Comparison of ENCODE assay signal across 10 cellular contexts in the genomic region with DNA sequence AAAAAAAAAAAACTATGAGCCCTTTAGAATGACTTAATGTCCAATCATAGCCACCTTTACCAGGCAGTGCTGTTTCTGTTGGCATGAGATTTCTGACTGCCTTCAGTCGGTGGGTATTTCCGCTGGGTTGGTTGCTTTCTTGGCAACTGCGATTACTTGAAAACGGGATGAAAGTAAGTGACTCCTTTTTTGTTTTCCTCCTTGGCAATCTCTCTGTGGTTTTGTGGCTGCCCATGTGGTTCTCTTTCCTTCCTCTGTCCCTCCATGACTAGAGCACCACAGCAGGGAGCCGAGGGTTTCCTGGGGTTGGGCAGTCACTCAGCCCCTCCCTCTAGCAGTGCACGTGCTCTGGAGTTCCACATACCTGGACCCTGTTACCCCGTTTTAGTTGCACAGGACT.
A peak's percentile ranks its signal among the peaks of the same experiment; 100 is the strongest.
DNase-seq lines count a peak whose midpoint lies in the region; ATAC-seq, FAIRE-seq and TF ChIP-seq lines count a peak whose summit lies in the region.
"Had no signal": no experiment of that assay in that cellular context is flagged by ENCODE, and none has a peak within 500 bp of the region (broad histone marks: within the 10 kb centered on the region; RNA-seq: fewer than 3 reads in every experiment).

No MANE protein-coding gene starts in this region.

- H3K27ac ChIP-seq in keratinocyte (ENCODE audit: control insufficient read depth, insufficient read depth, low read length) (peak overlapping the region; percentile 1), heart left ventricle (no peak overlapping the region)

- WGBS in heart left ventricle, 4 donors = 60 to 78% (median 68%) methylated on average over 7 of the region's 7 CpGs

- no peak overlapping the region for H2AFZ ChIP-seq in keratinocyte (ENCODE audit: control insufficient read depth, low read length)

- peaks cover 7% of the 10 kb centered on the region for H3K9me1 ChIP-seq in keratinocyte (ENCODE audit: control insufficient read depth, extremely low read depth, insufficient read depth, low read length)

- H3K79me2 ChIP-seq in keratinocyte (ENCODE audit: control insufficient read depth, insufficient read depth, low read length) = no peaks in the 10 kb centered on the region

- intact Hi-C loops in heart left ventricle (cut with DNase I) = no loop called here

- no peaks in the 10 kb centered on the region for H3K9me3 Mint-ChIP-seq in activated T-cell treated with anti-CD3 and anti-CD28 coated beads, Interleukin-2, amount 50 U/mL, for 24 hours

- no peak for TF ChIP-seq CTCF in keratinocyte (optimal IDR thresholded peaks at IDR 0.05 in 1 of 3, IDR thresholded peaks at IDR 0.05 in 1 of 3, conservative IDR thresholded peaks at IDR 0.05 in 1 of 3; ENCODE audit: extremely low read depth in 1 of 3, insufficient read depth in 2 of 3, low read length in 3 of 3)
- no peak for TF ChIP-seq CTCF in heart left ventricle (IDR thresholded peaks at IDR 0.05)

- H3K4me3 Mint-ChIP-seq in activated T-cell treated with anti-CD3 and anti-CD28 coated beads, Interleukin-2, amount 50 U/mL, for 24 hours = no peak overlapping the region

- H3K9me3 ChIP-seq in keratinocyte (ENCODE audit: control insufficient read depth, low read depth, low read length) = no peaks in the 10 kb centered on the region
- no peaks in the 10 kb centered on the region for H3K9me3 ChIP-seq in heart left ventricle

- TF ChIP-seq POLR2A in heart left ventricle (IDR thresholded peaks at IDR 0.05) = no peak

- ATAC-seq in HG03571 (IDR thresholded peaks at IDR 0.05; ENCODE audit: unreplicated experiment) (no peak), heart left ventricle (no peak)

- H3K4me1 Mint-ChIP-seq in activated T-cell treated with anti-CD3 and anti-CD28 coated beads, Interleukin-2, amount 50 U/mL, for 24 hours (ENCODE audit: low read depth) = peaks cover 21% of the 10 kb centered on the region

- DNase-seq in Ammon's horn (ENCODE audit: low spot score) (peak; percentile 33), KG1 (lab: John Stamatoyannopoulos, UW) (peak; percentile 41), keratinocyte (ENCODE audit: low read depth, low spot score) (no peak), NCI-H2196 treated with DMSO at 0.1 percent for 48 hours (lab: John Stamatoyannopoulos, UW; ENCODE audit: unreplicated experiment) (no peak), heart left ventricle (no peak), hepatic stellate cell (ENCODE audit: low spot score) (no peak)
- peak; percentile 33 for DNase-seq in activated T-cell treated with anti-CD3 and anti-CD28 coated beads, Interleukin-2, amount 50 U/mL, for 24 hours

- dilution Hi-C loops in keratinocyte (cut with MboI; ENCODE audit: extremely low pct_ligation_motif_present, low sequenced_read_pairs) = no loop called here

- peak overlapping the region; percentile 24 for H3K4me2 ChIP-seq in keratinocyte (ENCODE audit: control insufficient read depth, extremely low read depth, insufficient read depth, low read depth, low read length)

- no peaks in the 10 kb centered on the region for H4K20me1 ChIP-seq in keratinocyte (ENCODE audit: control insufficient read depth, extremely low read depth, insufficient read depth, low read length)

- H3K27me3 ChIP-seq in keratinocyte (ENCODE audit: control insufficient read depth, extremely low read depth, insufficient read depth, low read length) = no peaks in the 10 kb centered on the region
- peaks cover 0 to 9% (median 0%) of the 10 kb centered on the region in 9 donors for H3K27me3 ChIP-seq in heart left ventricle

- H3K4me3 ChIP-seq in keratinocyte (ENCODE audit: control insufficient read depth in 2 of 3, extremely low read depth in 1 of 3, insufficient read depth in 2 of 3, low read depth in 1 of 3, low read length in 3 of 3) (no peak overlapping the region), heart left ventricle (no peak overlapping the region)
- H3K4me3 ChIP-seq: dorsolateral prefrontal cortex had no signal

- peaks cover 46% of the 10 kb centered on the region for H3K4me1 ChIP-seq in keratinocyte (ENCODE audit: control insufficient read depth, extremely low read depth, insufficient read depth, low read length)
- peaks cover 0 to 61% (median 8%) of the 10 kb centered on the region in 12 donors for H3K4me1 ChIP-seq in heart left ventricle

- no peaks in the 10 kb centered on the region for H3K36me3 Mint-ChIP-seq in activated T-cell treated with anti-CD3 and anti-CD28 coated beads, Interleukin-2, amount 50 U/mL, for 24 hours (ENCODE audit: low read depth)

- no peak overlapping the region for H3K9ac ChIP-seq in keratinocyte (ENCODE audit: control insufficient read depth, extremely low read depth, insufficient read depth, low read length)

- peak; percentile 87 for FAIRE-seq in keratinocyte (lab: Jason Lieb, UNC)
- FAIRE-seq: G401.6 had no signal

- H3K27ac Mint-ChIP-seq in activated T-cell treated with anti-CD3 and anti-CD28 coated beads, Interleukin-2, amount 50 U/mL, for 24 hours = peak overlapping the region; percentile 6

- H3K27me3 Mint-ChIP-seq in activated T-cell treated with anti-CD3 and anti-CD28 coated beads, Interleukin-2, amount 50 U/mL, for 24 hours = peaks cover under 1% of the 10 kb centered on the region

- H3K36me3 ChIP-seq in keratinocyte (ENCODE audit: control insufficient read depth in 2 of 2, extremely low read depth in 1 of 2, insufficient read depth in 2 of 2, low read length in 2 of 2) = no peaks in the 10 kb centered on the region
- no peaks in the 10 kb centered on the region for H3K36me3 ChIP-seq in heart left ventricle

Comparison
In these comparisons a context has a peak if more than half of its experiments do, and no peak if none do; other contexts are left out.
1. DNase-seq: peak in Ammon's horn (single experiment), KG1 (single experiment) and activated T-cell treated with anti-CD3 and anti-CD28 coated beads, Interleukin-2, amount 50 U/mL, for 24 hours (single experiment); none in keratinocyte (single experiment), NCI-H2196 treated with DMSO at 0.1 percent for 48 hours (single experiment), heart left ventricle (0 of 5) and hepatic stellate cell (single experiment).